39 cellular contexts compared by ENCODE assay signal in the genomic region with DNA sequence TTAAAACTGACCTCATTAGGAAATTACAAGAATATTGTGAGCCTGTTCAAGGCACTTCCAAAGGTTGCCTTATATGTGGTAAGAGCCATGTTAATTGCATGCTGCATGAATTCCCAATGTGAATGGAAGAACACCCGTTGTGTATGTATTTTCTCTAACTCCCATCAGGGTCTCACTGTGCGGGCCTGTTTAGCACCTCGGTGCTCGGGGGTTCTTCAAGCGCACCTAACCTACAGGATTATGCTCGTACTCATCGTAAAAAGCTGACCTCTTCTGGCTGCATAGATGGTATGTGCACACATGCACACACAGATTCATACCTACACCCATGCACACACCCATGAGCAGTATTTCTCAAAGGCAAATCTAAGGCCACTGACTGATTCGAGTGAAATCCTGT.
"Had no signal": no experiment of that assay in that cellular context is flagged by ENCODE, and none has a peak within 500 bp of the region (broad histone marks: within the 10 kb centered on the region; RNA-seq: fewer than 3 reads in every experiment).

No MANE protein-coding gene starts in this region.

- H3K36me3 Mint-ChIP-seq: activated naive CD4-positive, alpha-beta T cell treated with anti-CD3 and anti-CD28 coated beads, Interleukin-2, amount 50 U/mL, for 72 hours had no signal

- H3K4me3 Mint-ChIP-seq: activated naive CD4-positive, alpha-beta T cell treated with anti-CD3 and anti-CD28 coated beads for 36 hours; activated naive CD4-positive, alpha-beta T cell treated with anti-CD3 and anti-CD28 coated beads, Interleukin-2, amount 10 ng/mL, durations not matched to agents 7 days and 5 days; activated naive CD4-positive, alpha-beta T cell treated with anti-CD3 and anti-CD28 coated beads, Interleukin-2, amount 50 U/mL, for 24 hours; activated naive CD8-positive, alpha-beta T cell; activated naive CD8-positive, alpha-beta T cell treated with anti-CD3 and anti-CD28 coated beads for 36 hours; activated naive CD8-positive, alpha-beta T cell treated with anti-CD3 and anti-CD28 coated beads, Interleukin-2, amount 10 ng/mL, durations not matched to agents 7 days and 5 days; activated naive CD8-positive, alpha-beta T cell treated with anti-CD3 and anti-CD28 coated beads, Interleukin-2, amount 50 U/mL, for 24 hours; activated T-cell treated with anti-CD3 and anti-CD28 coated beads, Interleukin-2, amount 50 U/mL, for 24 hours; activated T-cell treated with anti-CD3 and anti-CD28 coated beads, Interleukin-2, amount 50 U/mL, for 4 hours; activated T-cell treated with anti-CD3 and anti-CD28 coated beads, Interleukin-2, amount 50 U/mL, for 72 hours; activated T-helper 1 cell treated with anti-CD3 and anti-CD28 coated beads, Interleukin-12 subunit alpha, Interleukin-12 subunit beta, Interleukin-2, Interleukin-4 antibody, amounts not matched to agents 30 ng/mL and 10 ng/mL and 1 ng/mL, durations not matched to agents 14 hours and 24 hours and 36 hours; activated T-helper 17 cell treated with anti-CD3 and anti-CD28 coated beads, Interleukin-2, amount 50 U/mL, for 72 hours; brain; central memory CD8-positive, alpha-beta T cell had no signal

- FAIRE-seq: astrocyte, bronchial epithelial cell had no signal

- ATAC-seq: activated naive CD4-positive, alpha-beta T cell treated with anti-CD3 and anti-CD28 coated beads, Interleukin-2, amount 50 U/mL, for 72 hours; activated naive CD8-positive, alpha-beta T cell treated with anti-CD3 and anti-CD28 coated beads, Interleukin-2, amount 50 U/mL, for 24 hours; activated T-cell treated with anti-CD3 and anti-CD28 coated beads, Interleukin-2, amount 50 U/mL, for 4 hours; activated T-cell treated with anti-CD3 and anti-CD28 coated beads, Interleukin-2, amount 50 U/mL, for 72 hours; activated T-helper 17 cell treated with anti-CD3 and anti-CD28 coated beads, Interleukin-2, amount 50 U/mL, for 72 hours; body of pancreas had no signal

- H3K9me3 Mint-ChIP-seq: activated naive CD4-positive, alpha-beta T cell treated with anti-CD3 and anti-CD28 coated beads for 36 hours; activated naive CD4-positive, alpha-beta T cell treated with anti-CD3 and anti-CD28 coated beads, Interleukin-2, amount 10 ng/mL, durations not matched to agents 7 days and 5 days; activated naive CD4-positive, alpha-beta T cell treated with anti-CD3 and anti-CD28 coated beads, Interleukin-2, amount 50 U/mL, for 24 hours; activated naive CD4-positive, alpha-beta T cell treated with anti-CD3 and anti-CD28 coated beads, Interleukin-2, amount 50 U/mL, for 72 hours; activated naive CD8-positive, alpha-beta T cell treated with anti-CD3 and anti-CD28 coated beads for 36 hours; activated naive CD8-positive, alpha-beta T cell treated with anti-CD3 and anti-CD28 coated beads, Interleukin-2, amount 10 ng/mL, durations not matched to agents 7 days and 5 days; activated naive CD8-positive, alpha-beta T cell treated with anti-CD3 and anti-CD28 coated beads, Interleukin-2, amount 50 U/mL, for 24 hours; activated T-cell treated with anti-CD3 and anti-CD28 coated beads, Interleukin-2, amount 50 U/mL, for 24 hours; activated T-cell treated with anti-CD3 and anti-CD28 coated beads, Interleukin-2, amount 50 U/mL, for 4 hours; activated T-cell treated with anti-CD3 and anti-CD28 coated beads, Interleukin-2, amount 50 U/mL, for 72 hours; activated T-helper 1 cell treated with anti-CD3 and anti-CD28 coated beads, Interleukin-12 subunit alpha, Interleukin-12 subunit beta, Interleukin-2, Interleukin-4 antibody, amounts not matched to agents 30 ng/mL and 10 ng/mL and 1 ng/mL, durations not matched to agents 14 hours and 24 hours and 36 hours; activated T-helper 17 cell treated with anti-CD3 and anti-CD28 coated beads, Interleukin-2, amount 50 U/mL, for 72 hours; activated T-helper 2 cell treated with anti-CD3 and anti-CD28 coated beads, Interferon-gamma antibody, Interleukin-2, Interleukin-4, amounts not matched to agents 10 μg/mL and 5 μg/mL and 100 μg/mL, durations not matched to agents 14 hours and 24 hours and 36 hours; brain; central memory CD8-positive, alpha-beta T cell had no signal

- H3K4me1 Mint-ChIP-seq: activated T-helper 17 cell treated with anti-CD3 and anti-CD28 coated beads, Interleukin-2, amount 50 U/mL, for 72 hours; brain; central memory CD8-positive, alpha-beta T cell had no signal

- H3K27me3 ChIP-seq: adrenal gland, ascending aorta, body of pancreas, brain microvascular endothelial cell, breast epithelium, cardiac muscle cell had no signal

- H3K4me3 ChIP-seq: adrenal gland, ascending aorta, body of pancreas, breast epithelium, cardiac muscle cell had no signal

- H3K27ac Mint-ChIP-seq: activated naive CD4-positive, alpha-beta T cell treated with anti-CD3 and anti-CD28 coated beads for 36 hours; activated naive CD4-positive, alpha-beta T cell treated with anti-CD3 and anti-CD28 coated beads, Interleukin-2, amount 10 ng/mL, durations not matched to agents 7 days and 5 days; activated naive CD4-positive, alpha-beta T cell treated with anti-CD3 and anti-CD28 coated beads, Interleukin-2, amount 50 U/mL, for 24 hours; activated naive CD4-positive, alpha-beta T cell treated with anti-CD3 and anti-CD28 coated beads, Interleukin-2, amount 50 U/mL, for 72 hours; activated naive CD8-positive, alpha-beta T cell; activated naive CD8-positive, alpha-beta T cell treated with anti-CD3 and anti-CD28 coated beads for 36 hours; activated naive CD8-positive, alpha-beta T cell treated with anti-CD3 and anti-CD28 coated beads, Interleukin-2, amount 10 ng/mL, durations not matched to agents 7 days and 5 days; activated naive CD8-positive, alpha-beta T cell treated with anti-CD3 and anti-CD28 coated beads, Interleukin-2, amount 50 U/mL, for 24 hours; activated T-cell treated with anti-CD3 and anti-CD28 coated beads, Interleukin-2, amount 50 U/mL, for 24 hours; activated T-cell treated with anti-CD3 and anti-CD28 coated beads, Interleukin-2, amount 50 U/mL, for 72 hours; activated T-helper 1 cell treated with anti-CD3 and anti-CD28 coated beads, Interleukin-12 subunit alpha, Interleukin-12 subunit beta, Interleukin-2, Interleukin-4 antibody, amounts not matched to agents 30 ng/mL and 10 ng/mL and 1 ng/mL, durations not matched to agents 14 hours and 24 hours and 36 hours; activated T-helper 17 cell treated with anti-CD3 and anti-CD28 coated beads, Interleukin-2, amount 50 U/mL, for 72 hours; activated T-helper 2 cell treated with anti-CD3 and anti-CD28 coated beads, Interferon-gamma antibody, Interleukin-2, Interleukin-4, amounts not matched to agents 10 μg/mL and 5 μg/mL and 100 μg/mL, durations not matched to agents 14 hours and 24 hours and 36 hours; brain had no signal

- H3K27ac ChIP-seq: adrenal gland, ascending aorta, body of pancreas, brain microvascular endothelial cell, breast epithelium, cardiac muscle cell had no signal

- DNase-seq: activated effector memory CD4-positive, alpha-beta T cell treated with anti-CD3 and anti-CD28 coated beads, Interleukin-2, amount 50 U/mL, for 16 hours; activated effector memory CD4-positive, alpha-beta T cell treated with Interleukin-2 at 50 U/mL for 16 hours; activated gamma-delta T cell; activated gamma-delta T cell treated with Interleukin-2 at 50 U/mL for 16 hours; activated naive CD4-positive, alpha-beta T cell; activated naive CD4-positive, alpha-beta T cell treated with anti-CD3 and anti-CD28 coated beads for 36 hours; activated naive CD4-positive, alpha-beta T cell treated with anti-CD3 and anti-CD28 coated beads, Interleukin-2, amount 10 ng/mL, durations not matched to agents 7 days and 5 days; activated naive CD4-positive, alpha-beta T cell treated with anti-CD3 and anti-CD28 coated beads, Interleukin-2, amount 50 U/mL, for 16 hours; activated naive CD4-positive, alpha-beta T cell treated with Interleukin-2 at 50 U/mL for 16 hours; activated naive CD8-positive, alpha-beta T cell treated with anti-CD3 and anti-CD28 coated beads for 36 hours; activated naive CD8-positive, alpha-beta T cell treated with anti-CD3 and anti-CD28 coated beads, Interleukin-2, amount 10 ng/mL, durations not matched to agents 7 days and 5 days; activated naive CD8-positive, alpha-beta T cell treated with anti-CD3 and anti-CD28 coated beads, Interleukin-2, amount 50 U/mL, for 24 hours; activated T-cell treated with anti-CD3 and anti-CD28 coated beads, Interleukin-2, amount 50 U/mL, for 24 hours; activated T-cell treated with anti-CD3 and anti-CD28 coated beads, Interleukin-2, amount 50 U/mL, for 4 hours; activated T-cell treated with anti-CD3 and anti-CD28 coated beads, Interleukin-2, amount 50 U/mL, for 48 hours; activated T-cell treated with anti-CD3 and anti-CD28 coated beads, Interleukin-2, amount 50 U/mL, for 72 hours; adrenal gland; amniotic stem cell; amygdala; anterior cingulate cortex; aorta; body of pancreas; brain microvascular endothelial cell; caudate nucleus; central memory CD4-positive, alpha-beta T cell; cerebellar nuclear complex had no signal

- H3K27me3 Mint-ChIP-seq: activated naive CD4-positive, alpha-beta T cell treated with anti-CD3 and anti-CD28 coated beads, Interleukin-2, amount 10 ng/mL, durations not matched to agents 7 days and 5 days; activated naive CD4-positive, alpha-beta T cell treated with anti-CD3 and anti-CD28 coated beads, Interleukin-2, amount 50 U/mL, for 24 hours; activated naive CD8-positive, alpha-beta T cell; activated naive CD8-positive, alpha-beta T cell treated with anti-CD3 and anti-CD28 coated beads for 36 hours; activated naive CD8-positive, alpha-beta T cell treated with anti-CD3 and anti-CD28 coated beads, Interleukin-2, amount 10 ng/mL, durations not matched to agents 7 days and 5 days; activated naive CD8-positive, alpha-beta T cell treated with anti-CD3 and anti-CD28 coated beads, Interleukin-2, amount 50 U/mL, for 24 hours; activated T-cell treated with anti-CD3 and anti-CD28 coated beads, Interleukin-2, amount 50 U/mL, for 24 hours; activated T-helper 17 cell treated with anti-CD3 and anti-CD28 coated beads, Interleukin-2, amount 50 U/mL, for 72 hours; brain; central memory CD8-positive, alpha-beta T cell had no signal

- H3K4me1 ChIP-seq: adrenal gland, ascending aorta, body of pancreas, breast epithelium had no signal

- H3K9me3 ChIP-seq: adrenal gland, ascending aorta, body of pancreas, breast epithelium had no signal
